In genomic region chr18:12410121-12410520, GRCh38 we compare ENCODE assay signal across 1 cellular context.
TF ChIP-seq lines count a peak whose summit lies in the region.

No MANE protein-coding gene starts in this region.

TF ChIP-seq in GM12878, 131 proteins besides CTCF, POLR2A, EP300 and RAD21:
- TF ChIP-seq IKZF2 (IDR thresholded peaks at IDR 0.05) (no peak), KLF5 (IDR thresholded peaks at IDR 0.05; ENCODE audit: partially characterized antibody) (no peak), RBBP5 (conservative IDR thresholded peaks at IDR 0.05) (no peak), CBFB (IDR thresholded peaks at IDR 0.05; ENCODE audit: low read depth) (no peak)
TF ChIP-seq in GM12878: peak in this region for 0.
